ENCODE assay signal across 8 cellular contexts in genomic region chr14:65101631-65102440, GRCh38. TPM values are rescaled to one million over a fixed set of nuclear protein-coding genes. Genes with fewer than 3 reads are reported as not detected.
DNase-seq lines count a peak whose midpoint lies in the region; ATAC-seq and TF ChIP-seq lines count a peak whose summit lies in the region.

No MANE protein-coding gene starts in this region.

- H3K9me3 Mint-ChIP-seq in activated CD4-positive, alpha-beta T cell treated with anti-CD3 and anti-CD28 coated beads for 36 hours (ENCODE audit: low read depth), result no peaks in the 10 kb centered on the region
- H3K9me3 Mint-ChIP-seq in mesothelial cell of epicardium, result no peaks in the 10 kb centered on the region

- H3K27ac Mint-ChIP-seq in activated CD4-positive, alpha-beta T cell treated with anti-CD3 and anti-CD28 coated beads for 36 hours, result peak overlapping the region; percentile 96
- peak overlapping the region; percentile 97 for H3K27ac Mint-ChIP-seq in mesothelial cell of epicardium

- peak overlapping the region; percentile 69 for H3K27ac ChIP-seq in DOHH2 (ENCODE audit: low read depth, low read length)

- H3K4me2 ChIP-seq in DOHH2 (ENCODE audit: low read length), result peak overlapping the region; percentile 74

- peak; percentile 1 for ATAC-seq in HG03135 (IDR thresholded peaks at IDR 0.05; ENCODE audit: unreplicated experiment)
- ATAC-seq in activated CD4-positive, alpha-beta T cell treated with anti-CD3 and anti-CD28 coated beads for 36 hours, result no peak

- peak overlapping the region; percentile 89 for H3K4me3 ChIP-seq in DOHH2 (ENCODE audit: low read length)

- no peaks in the 10 kb centered on the region for H3K9me3 ChIP-seq in DOHH2 (ENCODE audit: control insufficient read depth, insufficient read depth, low read length)

- no peaks in the 10 kb centered on the region for H3K9me2 ChIP-seq in DOHH2 (replicated peaks; ENCODE audit: control insufficient read depth, low read length)

- no peaks in the 10 kb centered on the region for H3F3A ChIP-seq in DOHH2 (ENCODE audit: control insufficient read depth, insufficient read depth)

- H3K27me3 ChIP-seq in DOHH2 (ENCODE audit: control insufficient read depth, low read length), result no peaks in the 10 kb centered on the region

- peaks cover 52% of the 10 kb centered on the region for H3K79me2 ChIP-seq in DOHH2 (ENCODE audit: control insufficient read depth, low read length)

- H3K4me1 ChIP-seq in DOHH2 (ENCODE audit: control insufficient read depth, low read length), result peaks cover 37% of the 10 kb centered on the region

- POLR2A ChIA-PET in activated CD4-positive, alpha-beta T cell treated with anti-CD3 and anti-CD28 coated beads for 36 hours (lab: Charles Lee), result interaction anchor here (0.6 kb wide), 1 partner anchor 410 kb away, joined by 6 read pairs; no protein-coding TSS in a partner anchor

- peaks cover 2% of the 10 kb centered on the region for H3K27me3 Mint-ChIP-seq in activated CD4-positive, alpha-beta T cell treated with anti-CD3 and anti-CD28 coated beads for 36 hours
- no peaks in the 10 kb centered on the region for H3K27me3 Mint-ChIP-seq in mesothelial cell of epicardium (ENCODE audit: low read depth)

- no peaks in the 10 kb centered on the region; the same call in 1 of the 2 replicates for H4K20me1 ChIP-seq in DOHH2 (ENCODE audit: control insufficient read depth, insufficient read depth, low read depth, low read length)

- H3K4me1 Mint-ChIP-seq in activated CD4-positive, alpha-beta T cell treated with anti-CD3 and anti-CD28 coated beads for 36 hours, result peaks cover 47% of the 10 kb centered on the region
- peaks cover 20% of the 10 kb centered on the region for H3K4me1 Mint-ChIP-seq in mesothelial cell of epicardium

- H3K36me3 Mint-ChIP-seq in activated CD4-positive, alpha-beta T cell treated with anti-CD3 and anti-CD28 coated beads for 36 hours (ENCODE audit: low read depth), result peaks cover 29% of the 10 kb centered on the region
- H3K36me3 Mint-ChIP-seq in mesothelial cell of epicardium, result peaks cover 6% of the 10 kb centered on the region

- DNase-seq in activated CD4-positive, alpha-beta T cell treated with anti-CD3 and anti-CD28 coated beads for 36 hours, result peak; percentile 60
- DNase-seq in dermis blood vessel endothelial cell, result peak; percentile 23
- DNase-seq in mesothelial cell of epicardium (ENCODE audit: low spot score in 2 of 2, unreplicated experiment in 2 of 2), result peak; percentile 25 to 41
- DNase-seq in stimulated activated CD8-positive, alpha-beta memory T cell treated with anti-CD3 and anti-CD28 coated beads, Interleukin-7, amount 100 ng/mL, for 1 hour (ENCODE audit: low read depth in 2 of 2), result peak; percentile 18 to 27
- no peak for DNase-seq in NCI-H2227 (lab: John Stamatoyannopoulos, UW; ENCODE audit: unreplicated experiment)
- no peak for DNase-seq in DMS153 (lab: John Stamatoyannopoulos, UW)

- intact Hi-C loops in activated CD4-positive, alpha-beta T cell treated with anti-CD3 and anti-CD28 coated beads for 36 hours (cut with DNase I, micrococcal nuclease), result loop anchor here (1.0 to 5.0 kb wide), 11 partner anchors 104 to 1405 kb away; partner anchors contain the start of genes CHURC1 (in 1 of the 2), FUT8 (in 1 of the 2), GPHN (in 1 of the 2) and ZBTB1 (in 1 of the 2)

- H3K4me3 Mint-ChIP-seq in activated CD4-positive, alpha-beta T cell treated with anti-CD3 and anti-CD28 coated beads for 36 hours, result peak overlapping the region; percentile 89
- peak overlapping the region; percentile 100 for H3K4me3 Mint-ChIP-seq in mesothelial cell of epicardium

- CTCF ChIA-PET in activated CD4-positive, alpha-beta T cell treated with anti-CD3 and anti-CD28 coated beads for 36 hours (lab: Charles Lee), result interaction anchor here (0.5 to 1.2 kb wide), 3 partner anchors 111 to 693 kb away, joined by 3 to 4 read pairs (median 3); no protein-coding TSS in a partner anchor

- no peak for TF ChIP-seq CTCF in DOHH2 (IDR thresholded peaks at IDR 0.05; ENCODE audit: low read depth, low read length, poor library complexity, severe bottlenecking)
- no peak for TF ChIP-seq CTCF in mesothelial cell of epicardium (IDR thresholded peaks at IDR 0.05; ENCODE audit: unreplicated experiment)

- peaks cover 29% of the 10 kb centered on the region for H3K36me3 ChIP-seq in DOHH2 (ENCODE audit: control insufficient read depth, low read length)

RNA-seq across cellular contexts. Expression of gene MAX, which starts 0.5 kb away (rescaled TPM):
- total RNA-seq in activated CD4-positive, alpha-beta T cell treated with anti-CD3 and anti-CD28 coated beads for 36 hours, result 100 to 1,000 TPM in 1 of 2 experiments, 10 to 100 TPM in 1; 93.6 to 136 TPM
- total RNA-seq in dermis blood vessel endothelial cell (35.6 and 50.9 TPM in 2 replicates), mesothelial cell of epicardium (73.1 to 87.9 TPM (median 83.2 TPM) in 3 replicates)

Comparison
In these comparisons a context has a peak if more than half of its experiments do, and no peak if none do; other contexts are left out.
1. DNase-seq: peak in activated CD4-positive, alpha-beta T cell treated with anti-CD3 and anti-CD28 coated beads for 36 hours (single experiment), dermis blood vessel endothelial cell (single experiment), mesothelial cell of epicardium (2 of 2) and stimulated activated CD8-positive, alpha-beta memory T cell treated with anti-CD3 and anti-CD28 coated beads, Interleukin-7, amount 100 ng/mL, for 1 hour (2 of 2); none in NCI-H2227 (single experiment) and DMS153 (single experiment).